In the genomic region with DNA sequence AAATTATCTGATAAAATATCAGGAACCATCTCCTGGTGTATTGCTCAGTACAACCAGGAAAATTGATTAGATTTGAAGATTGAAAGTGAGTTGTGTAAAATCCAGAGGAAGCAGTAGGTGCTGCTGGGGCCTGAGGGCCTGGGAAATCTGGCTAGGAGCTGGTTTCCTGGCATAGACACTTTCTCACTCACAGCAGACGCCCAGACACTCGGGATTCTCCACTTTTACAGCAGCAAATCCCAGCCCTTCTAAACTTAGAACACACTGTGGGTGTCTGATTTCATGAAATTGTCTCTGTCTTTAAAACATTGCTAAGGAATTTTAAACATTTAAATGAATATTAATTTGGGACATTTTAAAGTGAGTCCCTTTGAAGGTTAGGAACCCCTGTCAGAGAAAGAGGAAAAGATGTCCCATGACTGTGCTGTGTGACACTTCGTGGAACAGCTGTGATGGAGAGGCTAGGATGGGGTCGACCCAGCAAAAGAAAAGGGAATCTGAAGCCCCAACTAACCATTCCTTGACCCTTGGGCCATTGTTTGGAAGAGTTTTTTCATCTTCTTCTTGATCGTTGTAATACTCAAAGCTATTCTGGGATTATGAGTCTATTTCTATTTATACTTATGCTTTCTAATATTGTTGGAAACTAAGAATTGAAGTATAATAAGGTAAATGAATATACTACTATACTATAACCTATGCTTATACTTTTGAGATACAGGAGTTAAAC, we compare ENCODE assay signal across 20 cellular contexts.
"Had no signal": no experiment of that assay in that cellular context is flagged by ENCODE, and none has a peak within 500 bp of the region (broad histone marks: within the 10 kb centered on the region; RNA-seq: fewer than 3 reads in every experiment).

No MANE protein-coding gene starts in this region.

- H3K36me3 ChIP-seq: sigmoid colon, spleen, upper lobe of left lung had no signal

- H2AFZ ChIP-seq: hepatocyte had no signal

- H3K4me3 ChIP-seq: hepatocyte, sigmoid colon, SK-N-MC, spleen, upper lobe of left lung had no signal

- ATAC-seq: activated CD8-positive, alpha-beta T cell treated with anti-CD3 and anti-CD28 coated beads, Interleukin-2, amount 10 ng/mL, durations not matched to agents 7 days and 5 days; activated naive CD4-positive, alpha-beta T cell treated with anti-CD3 and anti-CD28 coated beads, Interleukin-2, amount 50 U/mL, for 72 hours; T-cell had no signal

- H3K4me3 Mint-ChIP-seq: activated CD8-positive, alpha-beta T cell treated with anti-CD3 and anti-CD28 coated beads, Interleukin-2, amount 10 ng/mL, durations not matched to agents 7 days and 5 days; activated T-helper 1 cell treated with anti-CD3 and anti-CD28 coated beads, Interleukin-12 subunit alpha, Interleukin-12 subunit beta, Interleukin-2, Interleukin-4 antibody, amounts not matched to agents 30 ng/mL and 10 ng/mL and 1 ng/mL, durations not matched to agents 14 hours and 24 hours and 36 hours; immature natural killer cell; T-cell had no signal

- H3K9me3 Mint-ChIP-seq: activated naive CD4-positive, alpha-beta T cell treated with anti-CD3 and anti-CD28 coated beads, Interleukin-2, amount 50 U/mL, for 72 hours; activated T-helper 1 cell treated with anti-CD3 and anti-CD28 coated beads, Interleukin-12 subunit alpha, Interleukin-12 subunit beta, Interleukin-2, Interleukin-4 antibody, amounts not matched to agents 30 ng/mL and 10 ng/mL and 1 ng/mL, durations not matched to agents 14 hours and 24 hours and 36 hours; immature natural killer cell; T-cell had no signal

- H3K27ac ChIP-seq: epithelial cell of prostate, hepatocyte, sigmoid colon, SK-N-MC, upper lobe of left lung had no signal

- H3K9me3 ChIP-seq: sigmoid colon, spleen, upper lobe of left lung had no signal

- H3K79me2 ChIP-seq: hepatocyte had no signal

- DNase-seq: activated CD4-positive, alpha-beta T cell treated with anti-CD3 and anti-CD28 coated beads for 1 hour; activated CD4-positive, alpha-beta T cell treated with anti-CD3 and anti-CD28 coated beads, Interleukin-2, amount 50 U/mL, for 1 hour; activated CD8-positive, alpha-beta T cell treated with anti-CD3 and anti-CD28 coated beads, Interleukin-2, amount 10 ng/mL, durations not matched to agents 7 days and 5 days; activated gamma-delta T cell treated with Interleukin-2 at 50 U/mL for 16 hours; cerebellar nuclear complex; immature natural killer cell; kidney glomerular epithelial cell; midbrain; occipital lobe; sigmoid colon; spleen; stimulated activated CD4-positive, alpha-beta T cell treated with anti-CD3 and anti-CD28 coated beads, Interleukin-4, amount 100 ng/mL, for 24 hours; stimulated activated naive CD4-positive, alpha-beta T cell treated with Interleukin-2 at 50 U/mL for 16 hours; T-cell; upper lobe of left lung had no signal

- H3K4me1 Mint-ChIP-seq: immature natural killer cell had no signal

- H3K36me3 Mint-ChIP-seq: activated naive CD4-positive, alpha-beta T cell treated with anti-CD3 and anti-CD28 coated beads, Interleukin-2, amount 50 U/mL, for 72 hours; immature natural killer cell; T-cell had no signal

- H3K27me3 ChIP-seq: sigmoid colon, spleen had no signal

- H3K4me2 ChIP-seq: hepatocyte had no signal

- H3K27ac Mint-ChIP-seq: activated CD8-positive, alpha-beta T cell treated with anti-CD3 and anti-CD28 coated beads, Interleukin-2, amount 10 ng/mL, durations not matched to agents 7 days and 5 days; activated naive CD4-positive, alpha-beta T cell treated with anti-CD3 and anti-CD28 coated beads, Interleukin-2, amount 50 U/mL, for 72 hours; activated T-helper 1 cell treated with anti-CD3 and anti-CD28 coated beads, Interleukin-12 subunit alpha, Interleukin-12 subunit beta, Interleukin-2, Interleukin-4 antibody, amounts not matched to agents 30 ng/mL and 10 ng/mL and 1 ng/mL, durations not matched to agents 14 hours and 24 hours and 36 hours; immature natural killer cell; T-cell had no signal
